20 cellular contexts compared by ENCODE assay signal in the genomic region with DNA sequence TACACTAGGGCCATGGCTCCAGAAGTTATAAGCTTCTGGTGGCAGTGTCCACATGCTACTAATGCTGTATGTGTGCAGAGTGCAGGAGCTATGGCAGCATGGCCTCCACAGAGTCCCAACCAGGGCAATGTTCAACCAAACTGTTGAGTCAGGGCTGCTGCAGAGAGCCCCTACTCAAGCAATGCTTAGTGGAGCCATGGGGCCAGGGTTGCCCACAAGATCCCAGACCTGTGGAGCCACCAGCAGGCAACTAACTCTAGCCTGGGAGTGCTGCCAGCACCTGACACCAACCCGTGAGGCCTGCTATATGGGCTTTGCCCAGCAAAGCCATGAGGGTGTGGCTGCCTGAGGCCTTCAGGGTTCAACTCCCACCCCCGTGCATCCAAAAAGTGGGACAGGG.
"Had no signal": no experiment of that assay in that cellular context is flagged by ENCODE, and none has a peak within 500 bp of the region (broad histone marks: within the 10 kb centered on the region; RNA-seq: fewer than 3 reads in every experiment).

No MANE protein-coding gene starts in this region.

- H3K27ac ChIP-seq: SJSA1, SK-N-MC had no signal

- FAIRE-seq: RCC 7860 had no signal

- H3K27me3 ChIP-seq: MG63, SJSA1 had no signal

- H3K4me1 ChIP-seq: SJSA1 had no signal

- H3K4me3 ChIP-seq: MG63, SJSA1, SK-N-MC had no signal

- DNase-seq: MG63, NCI-H1092, NCI-H1105 treated with DMSO at 0.1 percent for 48 hours, NCI-H1436, NCI-H187, NCI-H2029, NCI-H2081 treated with DMSO at 0.1 percent for 48 hours, NCI-H2171, NCI-H226, NCI-H446, NCI-H510A, NCI-H524 treated with DMSO at 0.1 percent for 48 hours, NCI-H69, NCI-H774, Right ventricle myocardium superior, RPMI8226, SIG-M5 had no signal

- H3K9me3 ChIP-seq: MG63, SJSA1 had no signal

- H3K36me3 ChIP-seq: MG63, SJSA1 had no signal
